ENCODE assay signal across 15 cellular contexts in genomic region chr5:175743676-175744210, GRCh38.
DNase-seq lines count a peak whose midpoint lies in the region; ATAC-seq and TF ChIP-seq lines count a peak whose summit lies in the region.
"Had no signal": no experiment of that assay in that cellular context is flagged by ENCODE, and none has a peak within 500 bp of the region (broad histone marks: within the 10 kb centered on the region; RNA-seq: fewer than 3 reads in every experiment).

No MANE protein-coding gene starts in this region.

- H3K4me1 Mint-ChIP-seq in GM23338 (peaks cover 7% of the 10 kb centered on the region), nephron progenitor cell (no peaks in the 10 kb centered on the region)
- H3K4me1 Mint-ChIP-seq in activated CD8-positive, alpha-beta T cell treated with anti-CD3 and anti-CD28 coated beads, Interleukin-2, amount 10 ng/mL, durations not matched to agents 7 days and 5 days (ENCODE audit: low read depth): peaks cover 3% of the 10 kb centered on the region
- H3K4me1 Mint-ChIP-seq: central memory CD8-positive, alpha-beta T cell had no signal

- ATAC-seq in GM23338: peak; percentile 76
- no peak for ATAC-seq in activated CD8-positive, alpha-beta T cell treated with anti-CD3 and anti-CD28 coated beads, Interleukin-2, amount 10 ng/mL, durations not matched to agents 7 days and 5 days
- ATAC-seq: activated CD8-positive, alpha-beta memory T cell treated with anti-CD3 and anti-CD28 coated beads, Interleukin-2, amount 10 ng/mL, durations not matched to agents 7 days and 5 days; heart left ventricle had no signal

- no peak for TF ChIP-seq CTCF in GM23338 (conservative IDR thresholded peaks at IDR 0.05; ENCODE audit: low read depth in 2 of 2)
- TF ChIP-seq CTCF in nephron progenitor cell (IDR thresholded peaks at IDR 0.05): no peak
- TF ChIP-seq CTCF in PC-9 (conservative IDR thresholded peaks at IDR 0.05): no peak

- no TSS peak for BruUV-seq in PC-9 (replicated peaks; lab: Mats Ljungman, UMichigan)

- CTCF ChIA-PET in activated CD8-positive, alpha-beta T cell treated with anti-CD3 and anti-CD28 coated beads, Interleukin-2, amount 10 ng/mL, durations not matched to agents 7 days and 5 days (lab: Charles Lee): no interaction called here
- CTCF ChIA-PET in PC-9 (lab: Charles Lee): no interaction called here

- DNase-seq in GM23338 (ENCODE audit: low spot score) (peak; percentile 77), NT2/D1 (ENCODE audit: low read depth, low spot score) (peak; percentile 18), ecto neural progenitor cell (ENCODE audit: low spot score) (peak; percentile 48), nephron progenitor cell (peak; percentile 39), CD1c-positive myeloid dendritic cell (ENCODE audit: extremely low spot score) (no peak), PC-9 (no peak)
- DNase-seq in activated CD8-positive, alpha-beta T cell treated with anti-CD3 and anti-CD28 coated beads, Interleukin-2, amount 10 ng/mL, durations not matched to agents 7 days and 5 days: no peak
- DNase-seq: activated naive CD4-positive, alpha-beta T cell treated with anti-CD3 and anti-CD28 coated beads, Interleukin-2, amount 10 ng/mL, durations not matched to agents 7 days and 5 days; heart left ventricle; NCI-H1930 had no signal

- H3K4me3 ChIP-seq in GM23338 (no peak overlapping the region), NT2/D1 (ENCODE audit: insufficient read length, low read depth) (no peak overlapping the region), PC-9 (no peak overlapping the region)
- H3K4me3 ChIP-seq: heart left ventricle had no signal

- no peaks in the 10 kb centered on the region for H3K36me3 Mint-ChIP-seq in GM23338 (ENCODE audit: low read depth)
- H3K36me3 Mint-ChIP-seq in nephron progenitor cell (ENCODE audit: low read depth): no peaks in the 10 kb centered on the region
- no peaks in the 10 kb centered on the region for H3K36me3 Mint-ChIP-seq in activated CD8-positive, alpha-beta T cell treated with anti-CD3 and anti-CD28 coated beads, Interleukin-2, amount 10 ng/mL, durations not matched to agents 7 days and 5 days (ENCODE audit: low read depth)
- H3K36me3 Mint-ChIP-seq: activated CD8-positive, alpha-beta memory T cell treated with anti-CD3 and anti-CD28 coated beads, Interleukin-2, amount 10 ng/mL, durations not matched to agents 7 days and 5 days; activated naive CD4-positive, alpha-beta T cell treated with anti-CD3 and anti-CD28 coated beads, Interleukin-2, amount 10 ng/mL, durations not matched to agents 7 days and 5 days had no signal

- H3K4me3 Mint-ChIP-seq in GM23338 (no peak overlapping the region), nephron progenitor cell (no peak overlapping the region)
- no peak overlapping the region for H3K4me3 Mint-ChIP-seq in activated CD8-positive, alpha-beta T cell treated with anti-CD3 and anti-CD28 coated beads, Interleukin-2, amount 10 ng/mL, durations not matched to agents 7 days and 5 days
- H3K4me3 Mint-ChIP-seq: activated CD8-positive, alpha-beta memory T cell treated with anti-CD3 and anti-CD28 coated beads, Interleukin-2, amount 10 ng/mL, durations not matched to agents 7 days and 5 days; activated naive CD4-positive, alpha-beta T cell treated with anti-CD3 and anti-CD28 coated beads, Interleukin-2, amount 10 ng/mL, durations not matched to agents 7 days and 5 days; central memory CD8-positive, alpha-beta T cell; stimulated activated naive CD8-positive, alpha-beta T cell treated with anti-CD3 and anti-CD28 coated beads, Interleukin-15, Interleukin-2, amounts not matched to agents 100 ng/mL and 50 ng/mL, for 24 hours had no signal

- H3K4me2 ChIP-seq in GM23338 (no peak overlapping the region), PC-9 (no peak overlapping the region)

- POLR2A ChIA-PET in activated CD8-positive, alpha-beta T cell treated with anti-CD3 and anti-CD28 coated beads, Interleukin-2, amount 10 ng/mL, durations not matched to agents 7 days and 5 days (lab: Charles Lee): no interaction called here
- POLR2A ChIA-PET in PC-9 (lab: Charles Lee; ENCODE audit: unreplicated experiment): no interaction called here

- no peaks in the 10 kb centered on the region for H3K36me3 ChIP-seq in GM23338 (ENCODE audit: insufficient read depth)
- H3K36me3 ChIP-seq in NT2/D1 (ENCODE audit: insufficient read depth, insufficient read length, low read length): no peaks in the 10 kb centered on the region
- no peaks in the 10 kb centered on the region for H3K36me3 ChIP-seq in PC-9 (ENCODE audit: low read depth)
- H3K36me3 ChIP-seq: heart left ventricle, neutrophil had no signal

- H3K9ac ChIP-seq in NT2/D1 (ENCODE audit: insufficient read length, low read depth): no peak overlapping the region

- H3K27me3 ChIP-seq in GM23338 (ENCODE audit: insufficient read depth): no peaks in the 10 kb centered on the region
- H3K27me3 ChIP-seq in NT2/D1 (ENCODE audit: insufficient read depth, insufficient read length): no peaks in the 10 kb centered on the region
- peaks cover 16% of the 10 kb centered on the region; the same call in 1 of the 2 replicates for H3K27me3 ChIP-seq in PC-9 (ENCODE audit: insufficient read depth, low read depth)

- H3K27ac Mint-ChIP-seq in GM23338 (no peak overlapping the region), nephron progenitor cell (no peak overlapping the region)
- H3K27ac Mint-ChIP-seq in activated CD8-positive, alpha-beta T cell treated with anti-CD3 and anti-CD28 coated beads, Interleukin-2, amount 10 ng/mL, durations not matched to agents 7 days and 5 days: no peak overlapping the region
- H3K27ac Mint-ChIP-seq: activated CD8-positive, alpha-beta memory T cell treated with anti-CD3 and anti-CD28 coated beads, Interleukin-2, amount 10 ng/mL, durations not matched to agents 7 days and 5 days; activated naive CD4-positive, alpha-beta T cell treated with anti-CD3 and anti-CD28 coated beads, Interleukin-2, amount 10 ng/mL, durations not matched to agents 7 days and 5 days; stimulated activated naive CD8-positive, alpha-beta T cell treated with anti-CD3 and anti-CD28 coated beads, Interleukin-15, Interleukin-2, amounts not matched to agents 100 ng/mL and 50 ng/mL, for 24 hours had no signal

- H3K4me1 ChIP-seq in GM23338 (ENCODE audit: insufficient read depth) (no peaks in the 10 kb centered on the region), NT2/D1 (ENCODE audit: insufficient read depth, insufficient read length) (peaks cover 3% of the 10 kb centered on the region), PC-9 (replicated peaks; ENCODE audit: insufficient read depth) (peaks cover 12% of the 10 kb centered on the region)
- H3K4me1 ChIP-seq: heart left ventricle had no signal

- H2AFZ ChIP-seq in GM23338: no peak overlapping the region
- no peak overlapping the region for H2AFZ ChIP-seq in PC-9

- H3K79me2 ChIP-seq in GM23338 (replicated peaks; ENCODE audit: insufficient read depth): no peaks in the 10 kb centered on the region
- no peaks in the 10 kb centered on the region for H3K79me2 ChIP-seq in PC-9 (ENCODE audit: low read depth)

- H3K9me3 ChIP-seq in NT2/D1 (ENCODE audit: insufficient read depth, low read length) (no peaks in the 10 kb centered on the region), PC-9 (ENCODE audit: insufficient read depth, low read depth) (no peaks in the 10 kb centered on the region)
- H3K9me3 ChIP-seq: heart left ventricle, neutrophil had no signal

- intact Hi-C loops in PC-9 (cut with micrococcal nuclease; ENCODE audit: unreplicated experiment): no loop called here

- H3K27ac ChIP-seq in GM23338 (ENCODE audit: low read depth) (no peak overlapping the region), PC-9 (no peak overlapping the region)
- H3K27ac ChIP-seq: epithelial cell of prostate, heart left ventricle, neutrophil had no signal

- no peaks in the 10 kb centered on the region for H3F3A ChIP-seq in GM23338 (replicated peaks; ENCODE audit: low read depth)
- peaks cover 3% of the 10 kb centered on the region for H3F3A ChIP-seq in PC-9 (ENCODE audit: insufficient read depth, low read depth)

- H4K20me1 ChIP-seq in GM23338 (replicated peaks; ENCODE audit: insufficient read depth) (no peaks in the 10 kb centered on the region), PC-9 (ENCODE audit: insufficient read depth) (no peaks in the 10 kb centered on the region)

- H3K27me3 Mint-ChIP-seq in GM23338 (ENCODE audit: insufficient read depth, low read depth, poor library complexity): peaks cover 4% of the 10 kb centered on the region
- H3K27me3 Mint-ChIP-seq in nephron progenitor cell (ENCODE audit: low read depth, poor library complexity): peaks cover 39% of the 10 kb centered on the region
- peaks cover 32% of the 10 kb centered on the region for H3K27me3 Mint-ChIP-seq in activated CD8-positive, alpha-beta T cell treated with anti-CD3 and anti-CD28 coated beads, Interleukin-2, amount 10 ng/mL, durations not matched to agents 7 days and 5 days (ENCODE audit: low read depth)

- no peaks in the 10 kb centered on the region for H3K9me3 Mint-ChIP-seq in GM23338
- no peaks in the 10 kb centered on the region for H3K9me3 Mint-ChIP-seq in nephron progenitor cell
- no peaks in the 10 kb centered on the region for H3K9me3 Mint-ChIP-seq in activated CD8-positive, alpha-beta T cell treated with anti-CD3 and anti-CD28 coated beads, Interleukin-2, amount 10 ng/mL, durations not matched to agents 7 days and 5 days (ENCODE audit: insufficient read depth)
- H3K9me3 Mint-ChIP-seq: activated naive CD4-positive, alpha-beta T cell treated with anti-CD3 and anti-CD28 coated beads, Interleukin-2, amount 10 ng/mL, durations not matched to agents 7 days and 5 days; central memory CD8-positive, alpha-beta T cell; stimulated activated naive CD8-positive, alpha-beta T cell treated with anti-CD3 and anti-CD28 coated beads, Interleukin-15, Interleukin-2, amounts not matched to agents 100 ng/mL and 50 ng/mL, for 24 hours had no signal

- H3K9me2 ChIP-seq in GM23338 (ENCODE audit: insufficient read depth) (no peaks in the 10 kb centered on the region), PC-9 (ENCODE audit: insufficient read depth) (no peaks in the 10 kb centered on the region)

Comparison
In these comparisons a context has a peak if more than half of its experiments do, and no peak if none do; other contexts are left out.
1. DNase-seq: peak in GM23338 (single experiment), NT2/D1 (single experiment), ecto neural progenitor cell (single experiment) and nephron progenitor cell (single experiment); none in activated CD8-positive, alpha-beta T cell treated with anti-CD3 and anti-CD28 coated beads, Interleukin-2, amount 10 ng/mL, durations not matched to agents 7 days and 5 days (single experiment), CD1c-positive myeloid dendritic cell (single experiment) and PC-9 (0 of 2).